In genomic region chr17:80069886-80070177, GRCh38 we compare ENCODE assay signal across 18 cellular contexts. TPM values are rescaled to one million over a fixed set of nuclear protein-coding genes. Genes with fewer than 3 reads are reported as not detected.
DNase-seq lines count a peak whose midpoint lies in the region; ATAC-seq and TF ChIP-seq lines count a peak whose summit lies in the region.
"Had no signal": no experiment of that assay in that cellular context is flagged by ENCODE, and none has a peak within 500 bp of the region (broad histone marks: within the 10 kb centered on the region; RNA-seq: fewer than 3 reads in every experiment).

No MANE protein-coding gene starts in this region.

- TF ChIP-seq CTCF in gastroesophageal sphincter (IDR thresholded peaks at IDR 0.05) (no peak), transverse colon (IDR thresholded peaks at IDR 0.05) (no peak)

- H3K27ac ChIP-seq in gastroesophageal sphincter (peak overlapping the region; percentile 16 to 93 (median 91)), neuronal stem cell (replicated peaks; ENCODE audit: low read length) (no peak overlapping the region), transverse colon (peak overlapping the region; percentile 67 to 80 (median 78))
- H3K27ac ChIP-seq: BLaER1 had no signal

- no peak overlapping the region for H3K9ac ChIP-seq in neuronal stem cell (ENCODE audit: low read depth, low read length, poor library complexity)
- H3K9ac ChIP-seq: BLaER1 had no signal

- H3K4me1 ChIP-seq in gastroesophageal sphincter = peaks cover 0 to 46% (median 23%) of the 10 kb centered on the region in 3 donors
- H3K4me1 ChIP-seq in neuronal stem cell (ENCODE audit: control insufficient read depth in 2 of 2, insufficient read depth in 1 of 2, low read depth in 1 of 2, low read length in 2 of 2) = peaks cover 2 to 3% of the 10 kb centered on the region in 2 donors
- H3K4me1 ChIP-seq in transverse colon = peaks cover 0 to 18% (median 14%) of the 10 kb centered on the region in 4 donors

- intact Hi-C loops in transverse colon (cut with DNase I; ENCODE audit: low total_unique reads) = no loop called here

- no peak overlapping the region for H2AFZ ChIP-seq in neuronal stem cell (ENCODE audit: low read length)

- H3K18ac ChIP-seq in neuronal stem cell (ENCODE audit: low read length) = no peak overlapping the region

- H3K14ac ChIP-seq in neuronal stem cell (ENCODE audit: low read length) = peak overlapping the region; percentile 94

- H2BK120ac ChIP-seq in neuronal stem cell (ENCODE audit: low read depth, low read length) = no peak overlapping the region

- no peak overlapping the region for H3K4me3 Mint-ChIP-seq in activated T-helper 17 cell treated with anti-CD3 and anti-CD28 coated beads, Interleukin-2, amount 50 U/mL, for 72 hours
- H3K4me3 Mint-ChIP-seq: activated B cell treated with CpG ODN at 0.5 μM for 24 hours; stimulated activated memory B cell treated with anti-CD40 and anti-IgM and Interleukin-4, amounts not matched to agents 10 μg/mL and 1 μg/mL and 100 μg/mL, for 72 hours; T-cell had no signal

- H3K36me3 ChIP-seq in gastroesophageal sphincter (no peaks in the 10 kb centered on the region), neuronal stem cell (replicated peaks in 1 of 2; ENCODE audit: control insufficient read depth in 2 of 2, insufficient read depth in 2 of 2, low read length in 2 of 2) (peaks cover 5 to 11% of the 10 kb centered on the region in 2 donors), transverse colon (no peaks in the 10 kb centered on the region)
- H3K36me3 ChIP-seq: BLaER1 had no signal

- H3K9me3 ChIP-seq in gastroesophageal sphincter (no peaks in the 10 kb centered on the region), neuronal stem cell (replicated peaks in 1 of 2; ENCODE audit: control insufficient read depth in 2 of 2, insufficient read depth in 1 of 2, low read depth in 1 of 2, low read length in 2 of 2) (no peaks in the 10 kb centered on the region), transverse colon (no peaks in the 10 kb centered on the region)
- H3K9me3 ChIP-seq: BLaER1 had no signal

- WGBS in gastroesophageal sphincter (ENCODE audit: low coverage in 1 of 2), 2 donors = 41 to 48% methylated on average over 3 to 6 of the region's 6 CpGs
- WGBS in neuronal stem cell (ENCODE audit: extremely low coverage in 2 of 2, insufficient read length in 2 of 2, insufficient replicate concordance in 1 of 2), 2 donors = no CpG with 5 or more reads among the region's 6 CpGs
- 64 to 71% methylated on average over 2 to 6 of the region's 6 CpGs for WGBS in transverse colon (ENCODE audit: low coverage in 1 of 2), 2 donors

- DNase-seq in neuronal stem cell (ENCODE audit: low spot score) (no peak), transverse colon (no peak), T1000 (lab: John Stamatoyannopoulos, UW) (no peak), HK-2 (ENCODE audit: unreplicated experiment) (no peak), NCI-H69 (lab: John Stamatoyannopoulos, UW) (no peak)
- DNase-seq: activated B cell treated with CpG ODN at 0.5 μM for 24 hours; activated naive CD4-positive, alpha-beta T cell; DMS53; effector CD8-positive, alpha-beta T cell; Karpas-422; mammary epithelial cell; NCI-H1417; T-cell had no signal

- H2BK5ac ChIP-seq in neuronal stem cell (ENCODE audit: low read length) = peak overlapping the region; percentile 53

- H4K8ac ChIP-seq in neuronal stem cell (ENCODE audit: low read depth, low read length) = no peak overlapping the region

- no peak overlapping the region for H2BK12ac ChIP-seq in neuronal stem cell (ENCODE audit: low read length)

- no peak overlapping the region for H4K91ac ChIP-seq in neuronal stem cell (ENCODE audit: low read depth, low read length, poor library complexity)

- H3K27me3 Mint-ChIP-seq in activated T-helper 17 cell treated with anti-CD3 and anti-CD28 coated beads, Interleukin-2, amount 50 U/mL, for 72 hours = peaks cover 5% of the 10 kb centered on the region
- H3K27me3 Mint-ChIP-seq: T-cell had no signal

- H3K4me2 ChIP-seq in neuronal stem cell (ENCODE audit: insufficient read depth, low read length, poor library complexity, severe bottlenecking) = no peak overlapping the region
- H3K4me2 ChIP-seq: BLaER1 had no signal

- H3K36me3 Mint-ChIP-seq in activated T-helper 17 cell treated with anti-CD3 and anti-CD28 coated beads, Interleukin-2, amount 50 U/mL, for 72 hours (ENCODE audit: low read depth) = no peaks in the 10 kb centered on the region
- H3K36me3 Mint-ChIP-seq: stimulated activated memory B cell treated with anti-CD40 and anti-IgM and Interleukin-4, amounts not matched to agents 10 μg/mL and 1 μg/mL and 100 μg/mL, for 72 hours; T-cell had no signal

- peak overlapping the region; percentile 68 for H3K27ac Mint-ChIP-seq in activated T-helper 17 cell treated with anti-CD3 and anti-CD28 coated beads, Interleukin-2, amount 50 U/mL, for 72 hours
- H3K27ac Mint-ChIP-seq: activated B cell treated with CpG ODN at 0.5 μM for 24 hours; stimulated activated memory B cell treated with anti-CD40 and anti-IgM and Interleukin-4, amounts not matched to agents 10 μg/mL and 1 μg/mL and 100 μg/mL, for 72 hours; T-cell had no signal

- no peak overlapping the region for H3K23ac ChIP-seq in neuronal stem cell (ENCODE audit: low read depth, low read length, poor library complexity)

- in situ Hi-C loops in transverse colon (cut with MboI; ENCODE audit: low pct_ligation_motif_present in 1 of 4, low pct_unique_long_range_greater_than_20kb in 1 of 4, low sequenced_read_pairs in 3 of 4) = no loop called here

- TF ChIP-seq POLR2A in gastroesophageal sphincter (IDR thresholded peaks at IDR 0.05) (no peak), transverse colon (IDR thresholded peaks at IDR 0.05) (no peak)

- H2BK15ac ChIP-seq in neuronal stem cell (ENCODE audit: low read length) = no peak overlapping the region

- no peak for ATAC-seq in activated T-helper 17 cell treated with anti-CD3 and anti-CD28 coated beads, Interleukin-2, amount 50 U/mL, for 72 hours (replicated peaks)
- ATAC-seq in gastroesophageal sphincter = peak; percentile 47
- ATAC-seq: stimulated activated memory B cell treated with anti-CD40 and anti-IgM and Interleukin-4, amounts not matched to agents 10 μg/mL and 1 μg/mL and 100 μg/mL, for 72 hours; T-cell had no signal

- H3K4me1 Mint-ChIP-seq in activated T-helper 17 cell treated with anti-CD3 and anti-CD28 coated beads, Interleukin-2, amount 50 U/mL, for 72 hours = no peaks in the 10 kb centered on the region
- H3K4me1 Mint-ChIP-seq: stimulated activated memory B cell treated with anti-CD40 and anti-IgM and Interleukin-4, amounts not matched to agents 10 μg/mL and 1 μg/mL and 100 μg/mL, for 72 hours had no signal

- H2AK5ac ChIP-seq in neuronal stem cell (ENCODE audit: low read depth, low read length) = no peak overlapping the region

- no peaks in the 10 kb centered on the region for H3K9me3 Mint-ChIP-seq in activated T-helper 17 cell treated with anti-CD3 and anti-CD28 coated beads, Interleukin-2, amount 50 U/mL, for 72 hours
- H3K9me3 Mint-ChIP-seq: activated B cell treated with CpG ODN at 0.5 μM for 24 hours; stimulated activated memory B cell treated with anti-CD40 and anti-IgM and Interleukin-4, amounts not matched to agents 10 μg/mL and 1 μg/mL and 100 μg/mL, for 72 hours; T-cell had no signal

- no peak overlapping the region for H3K4ac ChIP-seq in neuronal stem cell (ENCODE audit: low read length)

- TF ChIP-seq EP300 in gastroesophageal sphincter (IDR thresholded peaks at IDR 0.05) (no peak), transverse colon (IDR thresholded peaks at IDR 0.05; ENCODE audit: low read depth) (no peak)

- no peaks in the 10 kb centered on the region for H3K79me1 ChIP-seq in neuronal stem cell (ENCODE audit: low read depth, low read length)

- no peaks in the 10 kb centered on the region for H3K27me3 ChIP-seq in gastroesophageal sphincter
- no peaks in the 10 kb centered on the region for H3K27me3 ChIP-seq in neuronal stem cell (ENCODE audit: control insufficient read depth in 3 of 3, insufficient read depth in 3 of 3, low read depth in 1 of 3, low read length in 3 of 3)
- H3K27me3 ChIP-seq in transverse colon = no peaks in the 10 kb centered on the region
- H3K27me3 ChIP-seq: BLaER1 had no signal

- no peak overlapping the region for H3K4me3 ChIP-seq in gastroesophageal sphincter
- H3K4me3 ChIP-seq in neuronal stem cell (ENCODE audit: low read length in 2 of 2) = no peak overlapping the region
- no peak overlapping the region for H3K4me3 ChIP-seq in transverse colon
- H3K4me3 ChIP-seq: BLaER1, skin epidermis had no signal

RNA-seq across cellular contexts. Expression of gene GAA, which starts 31.5 kb away (rescaled TPM):
- 10 to 100 TPM; 15.0 to 33.0 TPM for total RNA-seq in activated T-helper 17 cell treated with anti-CD3 and anti-CD28 coated beads, Interleukin-2, amount 50 U/mL, for 72 hours
- total RNA-seq in gastroesophageal sphincter (10 to 100 TPM; 35.6 to 73.2 (median 47.4) TPM), transverse colon (10 to 100 TPM; 54.6 to 96.5 (median 81.4) TPM)
- polyA plus RNA-seq in neuronal stem cell (2013, experiment 1 of 2) = 50.1 TPM
- polyA plus RNA-seq in neuronal stem cell (2013, experiment 2 of 2) = 49.6 TPM

RNA-seq across cellular contexts. Expression of gene CCDC40, which starts 33.4 kb away (rescaled TPM):
- total RNA-seq in activated T-helper 17 cell treated with anti-CD3 and anti-CD28 coated beads, Interleukin-2, amount 50 U/mL, for 72 hours = under 1 TPM in 1 of 2 donors, not detected in 1; 0.69 TPM
- total RNA-seq in gastroesophageal sphincter (10 to 100 TPM in 1 of 4 donors, 1 to 10 TPM in 3; 4.3 to 17.3 (median 5.5) TPM), transverse colon (1 to 10 TPM in 3 of 4 donors, under 1 TPM in 1; 0.75 to 2.8 (median 2.0) TPM)
- polyA plus RNA-seq in neuronal stem cell (2013, experiment 1 of 2) = 5.8 TPM
- 6.3 TPM for polyA plus RNA-seq in neuronal stem cell (2013, experiment 2 of 2)

RNA-seq across cellular contexts. Expression of gene TBC1D16, which starts 34.2 kb away (rescaled TPM):
- 1 to 10 TPM; 1.6 to 1.8 TPM for total RNA-seq in activated T-helper 17 cell treated with anti-CD3 and anti-CD28 coated beads, Interleukin-2, amount 50 U/mL, for 72 hours
- total RNA-seq in gastroesophageal sphincter (10 to 100 TPM; 26.5 to 44.3 (median 36.3) TPM), transverse colon (10 to 100 TPM; 12.3 to 22.4 (median 18.1) TPM)
- 23.3 TPM for polyA plus RNA-seq in neuronal stem cell (2013, experiment 1 of 2)
- 22.9 TPM for polyA plus RNA-seq in neuronal stem cell (2013, experiment 2 of 2)

Comparison
In these comparisons a context has a peak if more than half of its experiments do, and no peak if none do; other contexts are left out.
1. RNA of gene TBC1D16, which starts 34.2 kb away (total RNA-seq): 26.5 to 44.3 TPM in gastroesophageal sphincter and 12.3 to 22.4 TPM in transverse colon; 1.6 to 1.8 TPM in activated T-helper 17 cell treated with anti-CD3 and anti-CD28 coated beads, Interleukin-2, amount 50 U/mL, for 72 hours; every median in the first group is over 4 times any median in the second.